20 cellular contexts compared by ENCODE assay signal in genomic region chr13:21759911-21760310, GRCh38.
DNase-seq lines count a peak whose midpoint lies in the region; ATAC-seq, FAIRE-seq and TF ChIP-seq lines count a peak whose summit lies in the region.
"Had no signal": no experiment of that assay in that cellular context is flagged by ENCODE, and none has a peak within 500 bp of the region (broad histone marks: within the 10 kb centered on the region; RNA-seq: fewer than 3 reads in every experiment).

No MANE protein-coding gene starts in this region.

- TF ChIP-seq CTCF in left lung (IDR thresholded peaks at IDR 0.05) (no peak), pancreas (IDR thresholded peaks at IDR 0.05) (no peak), upper lobe of right lung (IDR thresholded peaks at IDR 0.05) (no peak)

- no peak overlapping the region for H3K9ac ChIP-seq in Karpas-422 (ENCODE audit: low read length)

- intact Hi-C loops in left lung (cut with DNase I) (no loop called here), pancreas (cut with DNase I) (no loop called here), upper lobe of right lung (cut with DNase I) (no loop called here)

- no peak for FAIRE-seq in pancreas (lab: Jason Lieb, UNC)
- FAIRE-seq: GM12878, H1, K562 had no signal

- no peak overlapping the region for H3K4me3 ChIP-seq in Karpas-422 (ENCODE audit: low read length)
- no peak overlapping the region for H3K4me3 ChIP-seq in left lung
- H3K4me3 ChIP-seq in pancreas: no peak overlapping the region
- no peak overlapping the region for H3K4me3 ChIP-seq in upper lobe of right lung
- H3K4me3 ChIP-seq in H7 (ENCODE audit: insufficient read depth, low read depth, low read length): no peak overlapping the region
- H3K4me3 ChIP-seq: GM12878, HAP-1, K562 had no signal

- no peak for DNase-seq in Karpas-422
- DNase-seq in left lung: no peak
- DNase-seq in pancreas: no peak
- no peak for DNase-seq in upper lobe of right lung
- no peak for DNase-seq in H7
- no peak for DNase-seq in NCI-H82 treated with DMSO at 0.1 percent for 48 hours (lab: John Stamatoyannopoulos, UW; ENCODE audit: unreplicated experiment)
- DNase-seq in HUDEP-2 (lab: John Stamatoyannopoulos, UW; ENCODE audit: unreplicated experiment in 76 of 76): no peak
- DNase-seq: BE2C; C1 segment of cervical spinal cord; CD4-positive, CD25-positive, alpha-beta regulatory T cell; DMS 273 treated with DMSO at 0.1 percent for 48 hours; DMS53; DND-41; EL; IMR-90 had no signal

- 65 to 68% methylated on average over 6 of the region's 6 CpGs for WGBS in pancreas, 2 donors

- ATAC-seq in left lung: peak; percentile 68
- peak in 3 of 4 donors; percentile 19 to 24 (median 21) for ATAC-seq in pancreas
- peak; percentile 37 for ATAC-seq in upper lobe of right lung
- ATAC-seq: GM12878, K562 had no signal

- peaks cover 19% of the 10 kb centered on the region for H3K4me1 ChIP-seq in Karpas-422 (ENCODE audit: low read length)
- H3K4me1 ChIP-seq in left lung: no peaks in the 10 kb centered on the region
- H3K4me1 ChIP-seq in pancreas: no peaks in the 10 kb centered on the region
- H3K4me1 ChIP-seq in upper lobe of right lung: no peaks in the 10 kb centered on the region
- H3K4me1 ChIP-seq: BE2C, HAP-1 had no signal

- no peak overlapping the region for H3K4me2 ChIP-seq in Karpas-422 (ENCODE audit: low read depth, low read length, poor library complexity, severe bottlenecking)

- H3K36me3 ChIP-seq in Karpas-422 (ENCODE audit: insufficient read depth, low read length) (no peaks in the 10 kb centered on the region), left lung (no peaks in the 10 kb centered on the region), pancreas (no peaks in the 10 kb centered on the region), upper lobe of right lung (no peaks in the 10 kb centered on the region), H7 (replicated peaks; ENCODE audit: control insufficient read depth, insufficient read depth, low read length) (no peaks in the 10 kb centered on the region)
- H3K36me3 ChIP-seq: BE2C, HAP-1 had no signal

- H3K79me2 ChIP-seq in Karpas-422 (ENCODE audit: low read length): no peaks in the 10 kb centered on the region

- no peaks in the 10 kb centered on the region for H3K9me2 ChIP-seq in Karpas-422 (replicated peaks; ENCODE audit: insufficient read depth, low read length)

- H3K9me3 ChIP-seq in Karpas-422 (ENCODE audit: low read length) (no peaks in the 10 kb centered on the region), left lung (no peaks in the 10 kb centered on the region), pancreas (no peaks in the 10 kb centered on the region), upper lobe of right lung (no peaks in the 10 kb centered on the region)
- H3K9me3 ChIP-seq: BE2C, HAP-1 had no signal

- H2AFZ ChIP-seq in Karpas-422 (ENCODE audit: low read length): peak overlapping the region; percentile 5; the same call in 1 of the 2 replicates

- H3K27ac ChIP-seq in Karpas-422 (ENCODE audit: low read length) (no peak overlapping the region), left lung (no peak overlapping the region), pancreas (peak overlapping the region in 3 of 4 donors; percentile 10 to 65 (median 11)), upper lobe of right lung (no peak overlapping the region)
- H3K27ac ChIP-seq: HL-60 had no signal

- H4K20me1 ChIP-seq in Karpas-422 (ENCODE audit: insufficient read depth, low read depth, low read length): no peaks in the 10 kb centered on the region

- H3K27me3 ChIP-seq in Karpas-422 (ENCODE audit: low read length) (no peaks in the 10 kb centered on the region), left lung (no peaks in the 10 kb centered on the region), pancreas (no peaks in the 10 kb centered on the region), upper lobe of right lung (no peaks in the 10 kb centered on the region), H7 (ENCODE audit: control insufficient read depth, insufficient read depth, low read length) (no peaks in the 10 kb centered on the region)
- H3K27me3 ChIP-seq: BE2C had no signal

Comparison
In these comparisons a context has a peak if more than half of its experiments do, and no peak if none do; other contexts are left out.
1. H3K27ac ChIP-seq: peak in pancreas (3 of 4); none in Karpas-422 (single experiment), left lung (0 of 2) and upper lobe of right lung (single experiment).
2. Peak in every context shown above with its lines, with median percentiles within 50 percentile points of each other: ATAC-seq.